In genomic region chr12:74889073-74889472, GRCh38 we compare ENCODE assay signal across 26 cellular contexts.
DNase-seq lines count a peak whose midpoint lies in the region; ATAC-seq and TF ChIP-seq lines count a peak whose summit lies in the region.
"Had no signal": no experiment of that assay in that cellular context is flagged by ENCODE, and none has a peak within 500 bp of the region (broad histone marks: within the 10 kb centered on the region; RNA-seq: fewer than 3 reads in every experiment).

No MANE protein-coding gene starts in this region.

- H3K79me2 ChIP-seq in hepatocyte: no peaks in the 10 kb centered on the region

- ATAC-seq in activated T-cell treated with anti-CD3 and anti-CD28 coated beads, Interleukin-2, amount 50 U/mL, for 72 hours (replicated peaks in 1 of 2): peak; percentile 62 to 74
- ATAC-seq in Right ventricle myocardium inferior: no peak
- ATAC-seq: heart left ventricle; left colon; naive thymus-derived CD4-positive, alpha-beta T cell; T-cell had no signal

- H3K27me3 ChIP-seq in SJCRH30 (no peaks in the 10 kb centered on the region), hepatocyte (no peaks in the 10 kb centered on the region), H7 (ENCODE audit: control insufficient read depth, insufficient read depth, low read length) (no peaks in the 10 kb centered on the region)
- H3K27me3 ChIP-seq: BLaER1 treated with 17β-estradiol and CSF1 and Interleukin-3, amounts not matched to agents 10 nM and 100 nM; heart left ventricle; suprapubic skin had no signal

- H3K4me1 ChIP-seq in SJCRH30 (peaks cover 26% of the 10 kb centered on the region), hepatocyte (ENCODE audit: insufficient read depth) (peaks cover 10% of the 10 kb centered on the region)
- H3K4me1 ChIP-seq: BLaER1 treated with 17β-estradiol and CSF1 and Interleukin-3, amounts not matched to agents 10 nM and 100 nM; suprapubic skin had no signal

- H3K9me3 Mint-ChIP-seq in activated T-cell treated with anti-CD3 and anti-CD28 coated beads, Interleukin-2, amount 50 U/mL, for 72 hours: peaks cover 4 to 5% of the 10 kb centered on the region in 2 donors
- H3K9me3 Mint-ChIP-seq: naive thymus-derived CD4-positive, alpha-beta T cell had no signal

- no peaks in the 10 kb centered on the region for H3K9me3 ChIP-seq in SJCRH30 (replicated peaks)
- H3K9me3 ChIP-seq in hepatocyte (ENCODE audit: low read depth): no peaks in the 10 kb centered on the region
- H3K9me3 ChIP-seq: heart left ventricle, suprapubic skin had no signal

- no peak for DNase-seq in activated T-cell treated with anti-CD3 and anti-CD28 coated beads, Interleukin-2, amount 50 U/mL, for 72 hours
- no peak for DNase-seq in activated T-cell treated with anti-CD3 and anti-CD28 coated beads for 4 hours
- no peak for DNase-seq in SJCRH30
- DNase-seq in hepatocyte (ENCODE audit: low spot score): no peak
- no peak for DNase-seq in H7
- no peak for DNase-seq in effector CD8-positive, alpha-beta T cell (lab: John Stamatoyannopoulos, UW)
- DNase-seq in Right ventricle myocardium inferior (ENCODE audit: missing footprints): no peak
- DNase-seq in medulla oblongata (ENCODE audit: extremely low spot score): no peak
- DNase-seq: activated CD4-positive, CD25-positive, alpha-beta regulatory T cell treated with anti-CD3 and anti-CD28 coated beads, Interleukin-2, amount 50 U/mL, for 72 hours; aorta; cerebellar nuclear complex; DND-41; heart left ventricle; left colon; naive thymus-derived CD4-positive, alpha-beta T cell; NCI-H1048; NCI-H187; occipital lobe; OCI-M1; SHP77 treated with DMSO at 0.1 percent for 48 hours; small intestine; stimulated activated CD4-positive, alpha-beta T cell treated with anti-CD3 and anti-CD28 coated beads, Interleukin-2, amount 100 ng/mL, for 24 hours; T-cell had no signal

- H3K27ac ChIP-seq in SJCRH30: peak overlapping the region; percentile 16; the same call in 1 of the 2 replicates
- H3K27ac ChIP-seq in hepatocyte: peak overlapping the region; percentile 56
- H3K27ac ChIP-seq: BLaER1 treated with 17β-estradiol and CSF1 and Interleukin-3, amounts not matched to agents 10 nM and 100 nM; heart left ventricle; suprapubic skin had no signal

- TF ChIP-seq CTCF in hepatocyte (IDR thresholded peaks at IDR 0.05; ENCODE audit: poor library complexity): no peak

- H3K36me3 ChIP-seq in SJCRH30 (no peaks in the 10 kb centered on the region), hepatocyte (replicated peaks; ENCODE audit: insufficient read depth, low read depth) (no peaks in the 10 kb centered on the region), H7 (replicated peaks; ENCODE audit: control insufficient read depth, insufficient read depth, low read length) (no peaks in the 10 kb centered on the region)
- H3K36me3 ChIP-seq: BLaER1 treated with 17β-estradiol and CSF1 and Interleukin-3, amounts not matched to agents 10 nM and 100 nM; heart left ventricle; suprapubic skin had no signal

- H3K4me3 ChIP-seq in SJCRH30: no peak overlapping the region
- H3K4me3 ChIP-seq in hepatocyte: no peak overlapping the region
- H3K4me3 ChIP-seq in H7 (ENCODE audit: insufficient read depth, low read depth, low read length): no peak overlapping the region
- H3K4me3 ChIP-seq: BLaER1 treated with 17β-estradiol and CSF1 and Interleukin-3, amounts not matched to agents 10 nM and 100 nM; heart left ventricle; suprapubic skin had no signal

- 85% methylated on average over 2 of the region's 2 CpGs for WGBS in hepatocyte (ENCODE audit: low lambda C conversion rate, missing lambda C conversion rate)

- H4K20me1 ChIP-seq in hepatocyte (ENCODE audit: insufficient read depth, poor library complexity, severe bottlenecking): no peaks in the 10 kb centered on the region
- H4K20me1 ChIP-seq: BLaER1 treated with 17β-estradiol and CSF1 and Interleukin-3, amounts not matched to agents 10 nM and 100 nM had no signal

- H3K27me3 Mint-ChIP-seq in activated T-cell treated with anti-CD3 and anti-CD28 coated beads, Interleukin-2, amount 50 U/mL, for 72 hours (ENCODE audit: low read depth): no peaks in the 10 kb centered on the region
- H3K27me3 Mint-ChIP-seq: activated naive CD8-positive, alpha-beta T cell; naive thymus-derived CD4-positive, alpha-beta T cell; T-cell had no signal

- no peaks in the 10 kb centered on the region for H3K9me2 ChIP-seq in hepatocyte (replicated peaks; ENCODE audit: insufficient read depth)

- H3K4me2 ChIP-seq in hepatocyte: peak overlapping the region; percentile 55
- H3K4me2 ChIP-seq: BLaER1 treated with 17β-estradiol and CSF1 and Interleukin-3, amounts not matched to agents 10 nM and 100 nM had no signal

- H3K27ac Mint-ChIP-seq in activated T-cell treated with anti-CD3 and anti-CD28 coated beads, Interleukin-2, amount 50 U/mL, for 72 hours: peak overlapping the region; percentile 43
- H3K27ac Mint-ChIP-seq: activated naive CD8-positive, alpha-beta T cell; naive thymus-derived CD4-positive, alpha-beta T cell had no signal

- no peaks in the 10 kb centered on the region for H3K36me3 Mint-ChIP-seq in activated T-cell treated with anti-CD3 and anti-CD28 coated beads, Interleukin-2, amount 50 U/mL, for 72 hours (ENCODE audit: insufficient read depth in 2 of 2)
- H3K36me3 Mint-ChIP-seq: activated naive CD8-positive, alpha-beta T cell; naive thymus-derived CD4-positive, alpha-beta T cell; T-cell had no signal

- H3K4me1 Mint-ChIP-seq in activated T-cell treated with anti-CD3 and anti-CD28 coated beads, Interleukin-2, amount 50 U/mL, for 72 hours (ENCODE audit: low read depth): peaks cover 22% of the 10 kb centered on the region

- intact Hi-C loops in Right ventricle myocardium inferior (cut with DNase I): no loop called here

- peak overlapping the region in 1 of 2 donors; percentile 55 for H3K4me3 Mint-ChIP-seq in activated T-cell treated with anti-CD3 and anti-CD28 coated beads, Interleukin-2, amount 50 U/mL, for 72 hours
- H3K4me3 Mint-ChIP-seq: activated naive CD8-positive, alpha-beta T cell; naive thymus-derived CD4-positive, alpha-beta T cell; T-cell had no signal

- no peak overlapping the region for H2AFZ ChIP-seq in hepatocyte
